1 cellular context compared by ENCODE assay signal in the genomic region with DNA sequence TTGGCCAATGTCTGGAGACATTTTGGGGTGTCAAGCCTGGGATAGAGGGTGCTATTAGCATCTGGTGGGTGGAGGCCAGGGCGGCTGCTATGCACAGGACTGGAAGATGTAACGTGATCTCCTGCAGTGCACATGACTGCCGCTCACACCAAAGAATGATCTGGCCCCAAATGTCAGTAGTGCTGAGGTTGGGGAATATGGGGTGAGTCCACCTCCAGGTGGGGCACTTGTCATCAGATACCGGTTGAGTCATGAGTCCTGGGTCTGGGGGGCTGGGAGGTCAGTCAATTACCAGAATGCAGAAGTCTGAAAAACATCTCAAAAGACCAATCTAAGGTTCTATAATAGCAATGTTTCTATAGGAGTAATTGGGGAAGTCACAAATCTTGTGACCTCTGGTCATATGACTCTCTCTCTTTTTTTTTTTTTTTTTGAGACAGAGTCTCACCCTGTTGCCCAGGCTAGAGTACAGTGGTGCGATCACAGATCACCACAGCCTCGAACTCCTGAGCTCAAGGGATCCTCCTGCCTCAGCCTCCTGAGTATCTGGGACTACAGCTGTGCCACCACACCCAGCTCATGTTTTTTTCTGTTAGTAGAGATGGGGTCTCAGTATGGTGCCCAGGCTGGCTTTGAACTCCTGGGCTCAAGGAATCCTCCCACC.
TF ChIP-seq lines count a peak whose summit lies in the region.

No MANE protein-coding gene starts in this region.

TF ChIP-seq in H1, 55 proteins besides CTCF, POLR2A, EP300 and RAD21:
- TF ChIP-seq, protein P1, sequence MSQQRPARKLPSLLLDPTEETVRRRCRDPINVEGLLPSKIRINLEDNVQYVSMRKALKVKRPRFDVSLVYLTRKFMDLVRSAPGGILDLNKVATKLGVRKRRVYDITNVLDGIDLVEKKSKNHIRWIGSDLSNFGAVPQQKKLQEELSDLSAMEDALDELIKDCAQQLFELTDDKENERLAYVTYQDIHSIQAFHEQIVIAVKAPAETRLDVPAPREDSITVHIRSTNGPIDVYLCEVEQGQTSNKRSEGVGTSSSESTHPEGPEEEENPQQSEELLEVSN (IDR thresholded peaks at IDR 0.05): no peak
